In genomic region chr2:218981390-218982311, GRCh38 we compare ENCODE assay signal across 9 cellular contexts. TPM values are rescaled to one million over a fixed set of nuclear protein-coding genes. Genes with fewer than 3 reads are reported as not detected.
DNase-seq lines count a peak whose midpoint lies in the region; ATAC-seq and TF ChIP-seq lines count a peak whose summit lies in the region.
"Had no signal": no experiment of that assay in that cellular context is flagged by ENCODE, and none has a peak within 500 bp of the region (broad histone marks: within the 10 kb centered on the region; RNA-seq: fewer than 3 reads in every experiment).

No MANE protein-coding gene starts in this region.

- H3K9me3 ChIP-seq in right atrium auricular region = no peaks in the 10 kb centered on the region

- peak overlapping the region; percentile 38 for H3K4me3 Mint-ChIP-seq in activated CD4-positive, alpha-beta memory T cell treated with anti-CD3 and anti-CD28 coated beads, Interleukin-2, amount 10 ng/mL, durations not matched to agents 7 days and 5 days

- TF ChIP-seq CTCF in right atrium auricular region (IDR thresholded peaks at IDR 0.05) = no peak

- H3K4me3 ChIP-seq in right atrium auricular region = peak overlapping the region; percentile 19 to 33

- H3K36me3 Mint-ChIP-seq in activated CD4-positive, alpha-beta memory T cell treated with anti-CD3 and anti-CD28 coated beads, Interleukin-2, amount 10 ng/mL, durations not matched to agents 7 days and 5 days (ENCODE audit: low read depth) = peaks cover 4% of the 10 kb centered on the region

- H3K27me3 ChIP-seq in right atrium auricular region = peaks cover 25 to 61% of the 10 kb centered on the region in 2 donors

- POLR2A ChIA-PET in activated CD4-positive, alpha-beta memory T cell treated with anti-CD3 and anti-CD28 coated beads, Interleukin-2, amount 10 ng/mL, durations not matched to agents 7 days and 5 days (lab: Charles Lee) = interaction anchor here (0.8 to 1.3 kb wide), 2 partner anchors 20 to 22 kb away, joined by 3 to 4 read pairs; partner anchors contain the start of gene CDK5R2

- H3K27ac ChIP-seq in right atrium auricular region = no peak overlapping the region
- H3K27ac ChIP-seq: VCaP had no signal

- ATAC-seq in GM18861 (IDR thresholded peaks at IDR 0.05; ENCODE audit: unreplicated experiment) = no peak
- no peak for ATAC-seq in GM18519 (IDR thresholded peaks at IDR 0.05; ENCODE audit: low FRiP score, unreplicated experiment)
- ATAC-seq in HG03095 (IDR thresholded peaks at IDR 0.05; ENCODE audit: unreplicated experiment) = no peak

- H3K4me1 ChIP-seq in right atrium auricular region = peaks cover 0 to 57% of the 10 kb centered on the region in 2 donors

- peaks cover 72% of the 10 kb centered on the region for H3K27me3 Mint-ChIP-seq in activated CD4-positive, alpha-beta memory T cell treated with anti-CD3 and anti-CD28 coated beads, Interleukin-2, amount 10 ng/mL, durations not matched to agents 7 days and 5 days

- no peaks in the 10 kb centered on the region for H3K9me3 Mint-ChIP-seq in activated CD4-positive, alpha-beta memory T cell treated with anti-CD3 and anti-CD28 coated beads, Interleukin-2, amount 10 ng/mL, durations not matched to agents 7 days and 5 days

- peaks cover 19% of the 10 kb centered on the region for H3K4me1 Mint-ChIP-seq in activated CD4-positive, alpha-beta memory T cell treated with anti-CD3 and anti-CD28 coated beads, Interleukin-2, amount 10 ng/mL, durations not matched to agents 7 days and 5 days

- no peak overlapping the region for H3K27ac Mint-ChIP-seq in activated CD4-positive, alpha-beta memory T cell treated with anti-CD3 and anti-CD28 coated beads, Interleukin-2, amount 10 ng/mL, durations not matched to agents 7 days and 5 days

- DNase-seq in activated CD4-positive, alpha-beta T cell treated with anti-CD3 and anti-CD28 coated beads for 48 hours = peak; percentile 59
- no peak for DNase-seq in activated CD4-positive, alpha-beta T cell treated with anti-CD3 and anti-CD28 coated beads, Interleukin-2, amount 50 U/mL, for 1 hour
- no peak for DNase-seq in activated CD4-positive, alpha-beta memory T cell treated with anti-CD3 and anti-CD28 coated beads, Interleukin-2, amount 10 ng/mL, durations not matched to agents 7 days and 5 days
- DNase-seq in right atrium auricular region (ENCODE audit: low spot score) = no peak
- DNase-seq in stimulated activated CD4-positive, alpha-beta T cell treated with anti-CD3 and anti-CD28 coated beads, Interleukin-4, amount 100 ng/mL, for 24 hours = peak; percentile 42

- CTCF ChIA-PET in activated CD4-positive, alpha-beta memory T cell treated with anti-CD3 and anti-CD28 coated beads, Interleukin-2, amount 10 ng/mL, durations not matched to agents 7 days and 5 days (lab: Charles Lee) = interaction anchor here (0.9 to 3.2 kb wide), 10 partner anchors 9 to 173 kb away, joined by 3 to 51 read pairs (median 4); partner anchors contain the start of gene CRYBA2

- H3K36me3 ChIP-seq in right atrium auricular region = no peaks in the 10 kb centered on the region

RNA-seq across cellular contexts. Expression of gene FEV, which starts 3.3 kb away (rescaled TPM):
- total RNA-seq in activated CD4-positive, alpha-beta memory T cell treated with anti-CD3 and anti-CD28 coated beads, Interleukin-2, amount 10 ng/mL, durations not matched to agents 7 days and 5 days = not detected
- total RNA-seq in right atrium auricular region = not detected

RNA-seq across cellular contexts. Expression of gene CRYBA2, which starts 11.6 kb away (rescaled TPM):
- total RNA-seq in activated CD4-positive, alpha-beta memory T cell treated with anti-CD3 and anti-CD28 coated beads, Interleukin-2, amount 10 ng/mL, durations not matched to agents 7 days and 5 days = not detected
- not detected for total RNA-seq in right atrium auricular region

RNA-seq across cellular contexts. Expression of gene CDK5R2, which starts 22.2 kb away (rescaled TPM):
- not detected for total RNA-seq in activated CD4-positive, alpha-beta memory T cell treated with anti-CD3 and anti-CD28 coated beads, Interleukin-2, amount 10 ng/mL, durations not matched to agents 7 days and 5 days
- total RNA-seq in right atrium auricular region = not detected

RNA-seq across cellular contexts. Expression of gene CFAP65, which starts 59.7 kb away (rescaled TPM):
- total RNA-seq in activated CD4-positive, alpha-beta memory T cell treated with anti-CD3 and anti-CD28 coated beads, Interleukin-2, amount 10 ng/mL, durations not matched to agents 7 days and 5 days = not detected
- total RNA-seq in right atrium auricular region = not detected

Comparison
In these comparisons a context has a peak if more than half of its experiments do, and no peak if none do; other contexts are left out.
1. DNase-seq: peak in activated CD4-positive, alpha-beta T cell treated with anti-CD3 and anti-CD28 coated beads for 48 hours (single experiment) and stimulated activated CD4-positive, alpha-beta T cell treated with anti-CD3 and anti-CD28 coated beads, Interleukin-4, amount 100 ng/mL, for 24 hours (single experiment); none in activated CD4-positive, alpha-beta T cell treated with anti-CD3 and anti-CD28 coated beads, Interleukin-2, amount 50 U/mL, for 1 hour (single experiment), activated CD4-positive, alpha-beta memory T cell treated with anti-CD3 and anti-CD28 coated beads, Interleukin-2, amount 10 ng/mL, durations not matched to agents 7 days and 5 days (single experiment) and right atrium auricular region (single experiment).